Comparison of ENCODE assay signal across 37 cellular contexts in genomic region chr10:31615129-31615528, GRCh38.
"Had no signal": no experiment of that assay in that cellular context is flagged by ENCODE, and none has a peak within 500 bp of the region (broad histone marks: within the 10 kb centered on the region; RNA-seq: fewer than 3 reads in every experiment).

No MANE protein-coding gene starts in this region.

- H3K4me1 Mint-ChIP-seq: activated CD4-positive, alpha-beta T cell treated with anti-CD3 and anti-CD28 coated beads, Interleukin-2, amount 10 ng/mL, durations not matched to agents 24 days and 14 days; activated naive CD8-positive, alpha-beta T cell treated with anti-CD3 and anti-CD28 coated beads, Interleukin-2, amount 10 ng/mL, durations not matched to agents 7 days and 5 days; activated naive CD8-positive, alpha-beta T cell treated with anti-CD3 and anti-CD28 coated beads, Interleukin-2, amount 50 U/mL, for 24 hours; activated T-helper 17 cell treated with anti-CD3 and anti-CD28 coated beads, Interleukin-2, amount 50 U/mL, for 72 hours; central memory CD8-positive, alpha-beta T cell had no signal

- H3K9me3 ChIP-seq: ascending aorta had no signal

- H3K27me3 Mint-ChIP-seq: brain had no signal

- H3K27me3 ChIP-seq: ascending aorta, cardiac muscle cell had no signal

- H3K9me3 Mint-ChIP-seq: activated CD4-positive, alpha-beta memory T cell treated with anti-CD3 and anti-CD28 coated beads for 36 hours; activated CD8-positive, alpha-beta T cell treated with anti-CD3 and anti-CD28 coated beads for 36 hours; activated naive CD4-positive, alpha-beta T cell treated with anti-CD3 and anti-CD28 coated beads for 36 hours; activated naive CD4-positive, alpha-beta T cell treated with anti-CD3 and anti-CD28 coated beads, Interleukin-2, amount 50 U/mL, for 72 hours; activated naive CD8-positive, alpha-beta T cell treated with anti-CD3 and anti-CD28 coated beads, Interleukin-2, amount 10 ng/mL, durations not matched to agents 7 days and 5 days; activated naive CD8-positive, alpha-beta T cell treated with anti-CD3 and anti-CD28 coated beads, Interleukin-2, amount 50 U/mL, for 24 hours; activated T-cell treated with anti-CD3 and anti-CD28 coated beads, Interleukin-2, amount 50 U/mL, for 4 hours; activated T-cell treated with anti-CD3 and anti-CD28 coated beads, Interleukin-2, amount 50 U/mL, for 72 hours; activated T-helper 1 cell treated with anti-CD3 and anti-CD28 coated beads, Interleukin-12 subunit alpha, Interleukin-12 subunit beta, Interleukin-2, Interleukin-4 antibody, amounts not matched to agents 30 ng/mL and 10 ng/mL and 1 ng/mL, durations not matched to agents 14 hours and 24 hours and 36 hours; activated T-helper 17 cell treated with anti-CD3 and anti-CD28 coated beads, Interleukin-2, amount 50 U/mL, for 72 hours; central memory CD8-positive, alpha-beta T cell had no signal

- H3K27ac ChIP-seq: ascending aorta, cardiac muscle cell, VCaP had no signal

- H3K27ac Mint-ChIP-seq: activated B cell treated with CpG ODN at 0.5 μM for 24 hours; activated CD4-positive, alpha-beta memory T cell treated with anti-CD3 and anti-CD28 coated beads for 36 hours; activated CD4-positive, alpha-beta T cell treated with anti-CD3 and anti-CD28 coated beads, Interleukin-2, amount 10 ng/mL, durations not matched to agents 24 days and 14 days; activated CD8-positive, alpha-beta T cell treated with anti-CD3 and anti-CD28 coated beads for 36 hours; activated naive CD4-positive, alpha-beta T cell treated with anti-CD3 and anti-CD28 coated beads for 36 hours; activated naive CD4-positive, alpha-beta T cell treated with anti-CD3 and anti-CD28 coated beads, Interleukin-2, amount 50 U/mL, for 72 hours; activated naive CD8-positive, alpha-beta T cell treated with anti-CD3 and anti-CD28 coated beads, Interleukin-2, amount 10 ng/mL, durations not matched to agents 7 days and 5 days; activated naive CD8-positive, alpha-beta T cell treated with anti-CD3 and anti-CD28 coated beads, Interleukin-2, amount 50 U/mL, for 24 hours; activated T-cell treated with anti-CD3 and anti-CD28 coated beads, Interleukin-2, amount 50 U/mL, for 72 hours; activated T-helper 1 cell treated with anti-CD3 and anti-CD28 coated beads, Interleukin-12 subunit alpha, Interleukin-12 subunit beta, Interleukin-2, Interleukin-4 antibody, amounts not matched to agents 30 ng/mL and 10 ng/mL and 1 ng/mL, durations not matched to agents 14 hours and 24 hours and 36 hours; activated T-helper 17 cell treated with anti-CD3 and anti-CD28 coated beads, Interleukin-2, amount 50 U/mL, for 72 hours; T-helper 1 cell treated with Interleukin-12 subunit alpha and Interleukin-12 subunit beta and Interleukin-4 antibody, amounts not matched to agents 30 μg/mL and 1 μg/mL, for 36 hours; T-helper 2 cell treated with Interferon-gamma antibody and Interleukin-4, amounts not matched to agents 5 μg/mL and 100 μg/mL, for 36 hours had no signal

- H3K36me3 ChIP-seq: ascending aorta, cardiac muscle cell had no signal

- H3K4me3 ChIP-seq: ascending aorta, cardiac muscle cell had no signal

- H3K36me3 Mint-ChIP-seq: activated CD4-positive, alpha-beta memory T cell treated with anti-CD3 and anti-CD28 coated beads for 36 hours; activated naive CD4-positive, alpha-beta T cell treated with anti-CD3 and anti-CD28 coated beads, Interleukin-2, amount 50 U/mL, for 72 hours; activated naive CD8-positive, alpha-beta T cell treated with anti-CD3 and anti-CD28 coated beads, Interleukin-2, amount 10 ng/mL, durations not matched to agents 7 days and 5 days; brain had no signal

- H3K4me3 Mint-ChIP-seq: activated B cell treated with CpG ODN at 0.5 μM for 24 hours; activated CD4-positive, alpha-beta memory T cell treated with anti-CD3 and anti-CD28 coated beads for 36 hours; activated CD4-positive, alpha-beta T cell treated with anti-CD3 and anti-CD28 coated beads, Interleukin-2, amount 10 ng/mL, durations not matched to agents 24 days and 14 days; activated CD8-positive, alpha-beta T cell treated with anti-CD3 and anti-CD28 coated beads for 36 hours; activated naive CD4-positive, alpha-beta T cell treated with anti-CD3 and anti-CD28 coated beads for 36 hours; activated naive CD8-positive, alpha-beta T cell treated with anti-CD3 and anti-CD28 coated beads, Interleukin-2, amount 10 ng/mL, durations not matched to agents 7 days and 5 days; activated naive CD8-positive, alpha-beta T cell treated with anti-CD3 and anti-CD28 coated beads, Interleukin-2, amount 50 U/mL, for 24 hours; activated T-cell treated with anti-CD3 and anti-CD28 coated beads, Interleukin-2, amount 50 U/mL, for 4 hours; activated T-cell treated with anti-CD3 and anti-CD28 coated beads, Interleukin-2, amount 50 U/mL, for 72 hours; activated T-helper 1 cell treated with anti-CD3 and anti-CD28 coated beads, Interleukin-12 subunit alpha, Interleukin-12 subunit beta, Interleukin-2, Interleukin-4 antibody, amounts not matched to agents 30 ng/mL and 10 ng/mL and 1 ng/mL, durations not matched to agents 14 hours and 24 hours and 36 hours; activated T-helper 17 cell treated with anti-CD3 and anti-CD28 coated beads, Interleukin-2, amount 50 U/mL, for 72 hours; brain; central memory CD8-positive, alpha-beta T cell; T-helper 1 cell treated with Interleukin-12 subunit alpha and Interleukin-12 subunit beta and Interleukin-4 antibody, amounts not matched to agents 30 μg/mL and 1 μg/mL, for 36 hours; T-helper 2 cell treated with Interferon-gamma antibody and Interleukin-4, amounts not matched to agents 5 μg/mL and 100 μg/mL, for 36 hours had no signal

- DNase-seq: activated B cell treated with CpG ODN at 0.5 μM for 24 hours; activated CD4-positive, alpha-beta memory T cell treated with anti-CD3 and anti-CD28 coated beads for 36 hours; activated CD4-positive, alpha-beta T cell treated with anti-CD3 and anti-CD28 coated beads for 4 hours; activated CD4-positive, alpha-beta T cell treated with anti-CD3 and anti-CD28 coated beads, Interleukin-2, amount 10 ng/mL, durations not matched to agents 24 days and 14 days; activated CD4-positive, alpha-beta T cell treated with anti-CD3 and anti-CD28 coated beads, Interleukin-2, amount 50 U/mL, for 1 hour; activated CD4-positive, alpha-beta T cell treated with anti-CD3 and anti-CD28 coated beads, Interleukin-2, amount 50 U/mL, for 4 hours; activated CD4-positive, CD25-positive, alpha-beta regulatory T cell treated with anti-CD3 and anti-CD28 coated beads, Interleukin-2, amount 50 U/mL, for 72 hours; activated CD8-positive, alpha-beta memory T cell treated with anti-CD3 and anti-CD28 coated beads, Interleukin-2, amount 50 U/mL, for 4 hours; activated CD8-positive, alpha-beta T cell treated with anti-CD3 and anti-CD28 coated beads for 36 hours; activated effector memory CD4-positive, alpha-beta T cell treated with anti-CD3 and anti-CD28 coated beads, Interleukin-2, amount 50 U/mL, for 16 hours; activated gamma-delta T cell treated with Interleukin-2 at 50 U/mL for 16 hours; activated naive CD4-positive, alpha-beta T cell; activated naive CD4-positive, alpha-beta T cell treated with anti-CD3 and anti-CD28 coated beads for 36 hours; activated naive CD4-positive, alpha-beta T cell treated with anti-CD3 and anti-CD28 coated beads, Interleukin-2, amount 50 U/mL, for 16 hours; activated naive CD8-positive, alpha-beta T cell treated with anti-CD3 and anti-CD28 coated beads, Interleukin-2, amount 10 ng/mL, durations not matched to agents 7 days and 5 days; activated naive CD8-positive, alpha-beta T cell treated with anti-CD3 and anti-CD28 coated beads, Interleukin-2, amount 50 U/mL, for 24 hours; activated T-cell treated with anti-CD3 and anti-CD28 coated beads for 4 hours; activated T-cell treated with anti-CD3 and anti-CD28 coated beads, Interleukin-2, amount 50 U/mL, for 1 hour; activated T-cell treated with anti-CD3 and anti-CD28 coated beads, Interleukin-2, amount 50 U/mL, for 4 hours; activated T-cell treated with anti-CD3 and anti-CD28 coated beads, Interleukin-2, amount 50 U/mL, for 72 hours; amygdala; anterior cingulate cortex; caudate nucleus; cerebellar nuclear complex; T-helper 1 cell; T-helper 2 cell; T-helper 9 cell had no signal
